Comparison of ENCODE assay signal across 8 cellular contexts in the genomic region with DNA sequence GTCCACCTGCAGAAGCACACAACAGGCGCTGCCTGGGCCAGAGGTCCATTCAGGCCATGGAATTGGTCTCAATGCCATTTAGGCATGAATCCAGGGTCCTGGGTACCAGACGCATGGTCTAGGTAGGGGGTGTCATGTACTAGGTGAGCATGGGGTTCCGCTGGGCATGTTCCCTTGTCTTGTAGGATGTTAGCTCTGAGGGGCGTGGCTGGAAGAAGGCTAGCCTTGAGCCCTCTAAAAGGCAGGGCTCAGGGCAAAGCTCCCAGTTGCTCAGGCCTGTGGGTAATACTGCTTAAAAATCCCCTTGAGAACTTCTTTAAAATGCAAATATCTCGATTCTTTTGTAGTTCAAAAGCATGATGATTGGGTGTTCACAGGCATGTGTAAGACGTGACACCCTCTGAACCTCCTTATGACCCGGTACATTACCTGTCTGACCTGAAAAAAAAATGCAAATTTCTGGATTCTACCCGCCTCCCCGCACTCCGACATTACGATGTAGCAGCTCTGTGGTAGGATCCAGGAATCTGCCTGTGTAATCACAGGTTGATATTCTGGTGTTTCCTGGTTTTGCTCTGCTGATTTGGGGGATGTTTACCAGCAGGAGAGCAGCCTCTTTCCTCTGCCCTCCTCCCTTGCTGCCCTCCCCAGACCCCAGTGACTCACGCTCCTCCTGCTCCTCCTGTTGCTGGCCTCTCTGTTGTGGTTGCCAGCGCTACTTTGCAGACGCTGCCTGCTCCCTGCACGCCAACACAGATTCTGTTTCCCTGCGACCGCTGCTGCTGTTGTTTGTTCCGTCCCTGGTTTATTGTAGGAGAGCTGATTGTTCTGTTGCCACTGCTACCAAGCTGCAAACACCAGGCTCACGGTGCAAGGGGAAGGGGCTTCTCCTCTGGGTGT. TPM values are rescaled to one million over a fixed set of nuclear protein-coding genes. Genes with fewer than 3 reads are reported as not detected.
DNase-seq lines count a peak whose midpoint lies in the region; ATAC-seq and TF ChIP-seq lines count a peak whose summit lies in the region.

No MANE protein-coding gene starts in this region.

- peak; percentile 0 for DNase-seq in NCI-H2227 treated with DMSO at 0.1 percent for 48 hours (lab: John Stamatoyannopoulos, UW)
- no peak for DNase-seq in NCI-H2227 (lab: John Stamatoyannopoulos, UW; ENCODE audit: unreplicated experiment)
- peak; percentile 84 for DNase-seq in NCI-H82 (lab: John Stamatoyannopoulos, UW)
- peak; percentile 46 to 66 for DNase-seq in activated T-helper 1 cell treated with anti-CD3 and anti-CD28 coated beads, Interleukin-2, amount 50 U/mL, for 16 hours (ENCODE audit: low read depth in 1 of 2, low spot score in 1 of 2)
- DNase-seq in fibroblast of the aortic adventitia (ENCODE audit: low read depth), result peak; percentile 91
- DNase-seq in stomach, result peak; percentile 68

- peak overlapping the region; percentile 38 to 73 (median 67) for H3K27ac ChIP-seq in stomach

- intact Hi-C loops in stomach (cut with DNase I; ENCODE audit: low total_unique reads), result no loop called here

- H3K27me3 ChIP-seq in neuron (ENCODE audit: insufficient read depth, low read length) (no peaks in the 10 kb centered on the region), stomach (no peaks in the 10 kb centered on the region)

- peak overlapping the region; percentile 26 for H2AFZ ChIP-seq in neuron (ENCODE audit: low read depth, low read length)

- peaks cover 20% of the 10 kb centered on the region for H3K4me1 ChIP-seq in neuron (ENCODE audit: insufficient read depth, low read length)
- peaks cover 12 to 34% (median 29%) of the 10 kb centered on the region in 4 donors for H3K4me1 ChIP-seq in stomach

- no peaks in the 10 kb centered on the region for H3K36me3 ChIP-seq in neuron (ENCODE audit: insufficient read depth, low read length)
- no peaks in the 10 kb centered on the region for H3K36me3 ChIP-seq in stomach

- no peaks in the 10 kb centered on the region for H3K9me3 ChIP-seq in neuron (ENCODE audit: low read length)
- H3K9me3 ChIP-seq in stomach, result no peaks in the 10 kb centered on the region

- H3K4me3 ChIP-seq in fibroblast of the aortic adventitia (ENCODE audit: low read depth, low read length), result peak overlapping the region; percentile 38
- peak overlapping the region; percentile 47 for H3K4me3 ChIP-seq in neuron (ENCODE audit: low read length)
- H3K4me3 ChIP-seq in stomach, result peak overlapping the region; percentile 5 to 25 (median 14)

- peak; percentile 81 for ATAC-seq in HG02798 (IDR thresholded peaks at IDR 0.05; ENCODE audit: poor library complexity, unreplicated experiment)

- TF ChIP-seq POLR2A in stomach (IDR thresholded peaks at IDR 0.05), result no peak

- no peak for TF ChIP-seq CTCF in fibroblast of the aortic adventitia (IDR thresholded peaks at IDR 0.05; ENCODE audit: insufficient read depth, low read length)
- no peak for TF ChIP-seq CTCF in stomach (IDR thresholded peaks at IDR 0.05)

- no peak for TF ChIP-seq EP300 in stomach (IDR thresholded peaks at IDR 0.05)

- 18 to 20% (median 19%) methylated on average over 18 to 19 of the region's 19 CpGs for WGBS in stomach, 5 donors

RNA-seq across cellular contexts. Expression of gene TMC1, which starts 5.7 kb away (rescaled TPM):
- 0.36 and 0.49 TPM in 2 replicates for total RNA-seq in fibroblast of the aortic adventitia (ENCODE audit: low replicate concordance)
- total RNA-seq in stomach, result under 1 TPM in 1 of 5 donors, not detected in 4; 0.73 TPM
- under 1 TPM in 1 of 3 donors, not detected in 2; 0.33 TPM for polyA plus RNA-seq in stomach
